ENCODE assay signal across 8 cellular contexts in the genomic region with DNA sequence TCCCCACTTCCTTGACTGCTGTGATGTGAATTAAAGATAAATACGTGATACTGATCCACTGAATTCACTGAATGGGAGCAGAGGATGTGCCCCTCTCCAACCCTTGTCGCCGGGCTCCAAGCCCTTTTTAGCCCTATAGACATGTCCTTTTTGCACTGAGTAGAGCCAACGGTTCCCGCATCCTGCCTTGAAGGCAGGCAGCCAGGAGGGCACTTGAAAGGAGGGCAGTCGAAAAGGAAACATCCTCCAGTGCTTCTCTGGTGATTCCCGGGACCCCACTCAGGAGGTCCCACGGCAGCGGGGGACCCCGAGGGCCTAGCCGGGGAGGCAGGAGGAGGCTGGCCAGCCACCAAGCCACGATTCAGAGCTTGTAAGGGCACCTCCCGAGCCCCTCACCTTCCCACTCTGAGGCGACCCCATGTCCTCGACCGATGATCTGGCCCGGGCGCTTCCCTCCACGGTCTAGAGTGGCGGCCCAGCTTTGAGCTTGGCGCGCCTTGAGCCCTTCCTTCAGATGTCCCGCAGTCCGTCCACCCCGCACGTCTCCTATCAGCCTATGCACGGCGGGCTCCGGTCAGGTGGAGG. TPM values are rescaled to one million over a fixed set of nuclear protein-coding genes. Genes with fewer than 3 reads are reported as not detected.
A peak's percentile ranks its signal among the peaks of the same experiment; 100 is the strongest.
DNase-seq lines count a peak whose midpoint lies in the region; ATAC-seq, FAIRE-seq and TF ChIP-seq lines count a peak whose summit lies in the region.

No MANE protein-coding gene starts in this region.

- POLR2A ChIA-PET in Caco-2 (lab: Charles Lee) = no interaction called here

- H3K27ac ChIP-seq in Karpas-422 (ENCODE audit: low read length) (peak overlapping the region; percentile 45; the same call in 1 of the 2 replicates), body of pancreas (peak overlapping the region; percentile 91 to 92 (median 92)), kidney (ENCODE audit: low read depth in 2 of 2, low read length in 2 of 2) (peak overlapping the region; percentile 94 to 97)

- TF ChIP-seq CTCF in Caco-2 (IDR thresholded peaks at IDR 0.05; ENCODE audit: insufficient read depth in 1 of 2, low read depth in 1 of 2, low read length in 1 of 2, severe bottlenecking in 1 of 2, unreplicated experiment in 1 of 2) (no peak), body of pancreas (IDR thresholded peaks at IDR 0.05) (no peak), kidney (IDR thresholded peaks at IDR 0.05; ENCODE audit: borderline replicate concordance, extremely low read depth, insufficient read depth) (no peak)

- H3K9ac ChIP-seq in Karpas-422 (ENCODE audit: low read length) (peak overlapping the region; percentile 96), kidney (ENCODE audit: low read length in 2 of 2) (peak overlapping the region; percentile 84 to 96)

- H3K27me3 ChIP-seq in Caco-2 (replicated peaks; ENCODE audit: control insufficient read depth, insufficient read depth, low read length) = no peaks in the 10 kb centered on the region
- H3K27me3 ChIP-seq in Karpas-422 (ENCODE audit: low read length) = no peaks in the 10 kb centered on the region
- no peaks in the 10 kb centered on the region for H3K27me3 ChIP-seq in body of pancreas

- no peaks in the 10 kb centered on the region for H3K9me3 Mint-ChIP-seq in Caco-2 (ENCODE audit: unreplicated experiment)

- peak overlapping the region; percentile 96 for H3K4me3 Mint-ChIP-seq in Caco-2 (ENCODE audit: unreplicated experiment)

- no peak for TF ChIP-seq POLR2A in body of pancreas (IDR thresholded peaks at IDR 0.05)

- intact Hi-C loops in Caco-2 (cut with micrococcal nuclease; ENCODE audit: unreplicated experiment) = no loop called here
- intact Hi-C loops in body of pancreas (cut with DNase I) = no loop called here
- intact Hi-C loops in kidney (cut with DNase I) = no loop called here

- H3K27ac Mint-ChIP-seq in Caco-2 (ENCODE audit: unreplicated experiment) = peak overlapping the region; percentile 93

- H3K36me3 ChIP-seq in Caco-2 (ENCODE audit: control insufficient read depth, insufficient read depth, low read length) = no peaks in the 10 kb centered on the region
- peaks cover 4% of the 10 kb centered on the region; the same call in 1 of the 2 replicates for H3K36me3 ChIP-seq in Karpas-422 (ENCODE audit: insufficient read depth, low read length)
- H3K36me3 ChIP-seq in body of pancreas (replicated peaks in 1 of 2; ENCODE audit: insufficient read depth in 1 of 2, low read depth in 2 of 2) = no peaks in the 10 kb centered on the region
- H3K36me3 ChIP-seq in kidney (ENCODE audit: control insufficient read depth in 1 of 2, insufficient read depth in 2 of 2, low read length in 2 of 2) = peaks cover 8 to 9% of the 10 kb centered on the region in 2 donors

- H3K36me3 Mint-ChIP-seq in Caco-2 (ENCODE audit: insufficient read depth, unreplicated experiment) = peaks cover 42% of the 10 kb centered on the region

- no peak for FAIRE-seq in kidney (lab: Jason Lieb, UNC)

- no peaks in the 10 kb centered on the region for H3K9me2 ChIP-seq in Karpas-422 (replicated peaks; ENCODE audit: insufficient read depth, low read length)

- H3K9me3 ChIP-seq in Caco-2 (no peaks in the 10 kb centered on the region), Karpas-422 (ENCODE audit: low read length) (no peaks in the 10 kb centered on the region), body of pancreas (no peaks in the 10 kb centered on the region), kidney (ENCODE audit: control insufficient read depth in 1 of 2, low read length in 2 of 2) (no peaks in the 10 kb centered on the region)

- no peaks in the 10 kb centered on the region for H4K20me1 ChIP-seq in Karpas-422 (ENCODE audit: insufficient read depth, low read depth, low read length)

- H3K4me2 ChIP-seq in Karpas-422 (ENCODE audit: low read depth, low read length, poor library complexity, severe bottlenecking) = peak overlapping the region; percentile 85

- peaks cover 38% of the 10 kb centered on the region for H3K4me1 ChIP-seq in Caco-2
- H3K4me1 ChIP-seq in Karpas-422 (ENCODE audit: low read length) = peaks cover 42% of the 10 kb centered on the region
- H3K4me1 ChIP-seq in body of pancreas = peaks cover 45% of the 10 kb centered on the region
- H3K4me1 ChIP-seq in kidney (ENCODE audit: control insufficient read depth in 1 of 2, insufficient read depth in 1 of 2, low read depth in 1 of 2, low read length in 2 of 2) = peaks cover 18 to 21% of the 10 kb centered on the region in 2 donors

- H3K79me2 ChIP-seq in Karpas-422 (ENCODE audit: low read length) = peaks cover 37% of the 10 kb centered on the region

- ATAC-seq in GM19438 (IDR thresholded peaks at IDR 0.05; ENCODE audit: low read depth, unreplicated experiment) (peak; percentile 26), body of pancreas (peak; percentile 21), GM21367 (IDR thresholded peaks at IDR 0.05; ENCODE audit: unreplicated experiment) (no peak)
- peak; percentile 5 for ATAC-seq in stimulated activated naive CD8-positive, alpha-beta T cell treated with anti-CD3 and anti-CD28 coated beads, Interleukin-15, Interleukin-2, amounts not matched to agents 100 U/mL and 50 U/mL, for 24 hours

- no peaks in the 10 kb centered on the region for H3K27me3 Mint-ChIP-seq in Caco-2 (ENCODE audit: insufficient read depth, unreplicated experiment)

- H2AFZ ChIP-seq in Karpas-422 (ENCODE audit: low read length) = peak overlapping the region; percentile 80

- DNase-seq in Caco-2 (peak in 1 of 2 experiments; percentile 16), Karpas-422 (peak; percentile 68), body of pancreas (peak in 3 of 4 donors; percentile 32 to 48 (median 35)), kidney (no peak), COLO829 (ENCODE audit: low spot score) (no peak)
- peak; percentile 52 for DNase-seq in stimulated activated naive CD8-positive, alpha-beta T cell treated with anti-CD3 and anti-CD28 coated beads, Interleukin-15, Interleukin-2, amounts not matched to agents 100 U/mL and 50 U/mL, for 24 hours

- WGBS in body of pancreas, 2 donors = 0% methylated on average over 11 to 29 of the region's 29 CpGs

- CTCF ChIA-PET in Caco-2 (lab: Charles Lee) = interaction anchor here (0.6 to 1.9 kb wide), 2 partner anchors 58 to 768 kb away, joined by 3 to 12 read pairs; a partner anchor contains a TSS

- H3K4me3 ChIP-seq in Caco-2 (ENCODE audit: low read depth, low read length) (peak overlapping the region; percentile 94), Karpas-422 (ENCODE audit: low read length) (peak overlapping the region; percentile 94), body of pancreas (peak overlapping the region; percentile 84 to 92), kidney (ENCODE audit: low read length in 2 of 2) (peak overlapping the region; percentile 90 to 93)

- peaks cover 19% of the 10 kb centered on the region for H3K4me1 Mint-ChIP-seq in Caco-2 (ENCODE audit: low read depth, unreplicated experiment)

- BruUV-seq in Caco-2 (replicated peaks; lab: Mats Ljungman, UMichigan) = TSS peak; percentile 76

RNA-seq across cellular contexts. Expression of a gene that starts 0.9 kb away (rescaled TPM):
- total RNA-seq in Caco-2 (2022) (94.5 and 102 TPM in 2 replicates), body of pancreas (10 to 100 TPM; 25.4 to 35.6 TPM), kidney (96.5 TPM)
- total RNA-seq in Karpas-422 (2014; rRNA removed; shearing (Covaris generic); ENCODE audit: low replicate concordance) = 27.2 and 51.8 TPM in 2 replicates
- polyA plus RNA-seq in kidney (ENCODE audit: insufficient read depth, low read depth, low replicate concordance) = 224 TPM

RNA-seq across cellular contexts. Expression of a gene that starts 6.8 kb away (rescaled TPM):
- total RNA-seq in Caco-2 (2022) (32.3 and 33.7 TPM in 2 replicates), body of pancreas (10 to 100 TPM; 21.1 to 22.8 TPM), kidney (28.0 TPM)
- 17.1 and 26.1 TPM in 2 replicates for total RNA-seq in Karpas-422 (2014; rRNA removed; shearing (Covaris generic); ENCODE audit: low replicate concordance)
- 9.8 TPM for polyA plus RNA-seq in kidney (ENCODE audit: insufficient read depth, low read depth, low replicate concordance)

Comparison
In these comparisons a context has a peak if more than half of its experiments do, and no peak if none do; other contexts are left out.
1. DNase-seq: peak in Karpas-422 (single experiment), body of pancreas (3 of 4) and stimulated activated naive CD8-positive, alpha-beta T cell treated with anti-CD3 and anti-CD28 coated beads, Interleukin-15, Interleukin-2, amounts not matched to agents 100 U/mL and 50 U/mL, for 24 hours (single experiment); none in kidney (single experiment) and COLO829 (single experiment).
2. H3K27ac ChIP-seq: peak in every context shown above with its lines; median percentile 96 in kidney; 92 in body of pancreas; 45 in Karpas-422.
3. Peak in every context shown above with its lines, with median percentiles within 50 percentile points of each other: H3K4me3 ChIP-seq.